In genomic region chr9:86352440-86353106, GRCh38 we compare ENCODE assay signal across 8 cellular contexts. TPM values are rescaled to one million over a fixed set of nuclear protein-coding genes. Genes with fewer than 3 reads are reported as not detected.
DNase-seq lines count a peak whose midpoint lies in the region; ATAC-seq, FAIRE-seq and TF ChIP-seq lines count a peak whose summit lies in the region.

No MANE protein-coding gene starts in this region.

- H3K9me3 ChIP-seq in Peyer's patch = no peaks in the 10 kb centered on the region
- no peaks in the 10 kb centered on the region for H3K9me3 ChIP-seq in endothelial cell of umbilical vein (replicated peaks; ENCODE audit: control insufficient read depth, insufficient read depth, low read length)
- H3K9me3 ChIP-seq in gastrocnemius medialis = no peaks in the 10 kb centered on the region

- intact Hi-C loops in endothelial cell of umbilical vein (cut with micrococcal nuclease) (loop anchor here (5.0 to 10.0 kb wide), 2 partner anchors 148 to 610 kb away; partner anchors contain the start of gene AGTPBP1), gastrocnemius medialis (cut with DNase I; ENCODE audit: low total_unique reads) (loop anchor here (10.0 kb wide), 1 partner anchor 408 kb away; the partner anchor contains the start of gene NAA35)

- H3K79me2 ChIP-seq in endothelial cell of umbilical vein (ENCODE audit: control insufficient read depth, insufficient read depth, low read length) = peaks cover 48% of the 10 kb centered on the region

- FAIRE-seq in GM19239 (lab: Jason Lieb, UNC) (peak; percentile 87), endothelial cell of umbilical vein (lab: Jason Lieb, UNC) (peak; percentile 78)

- no peaks in the 10 kb centered on the region for H3K9me1 ChIP-seq in endothelial cell of umbilical vein (replicated peaks; ENCODE audit: control insufficient read depth, extremely low read depth, insufficient read depth, low read length)

- CTCF ChIA-PET in endothelial cell of umbilical vein (lab: Charles Lee) = no interaction called here

- H3K27me3 ChIP-seq in Peyer's patch = no peaks in the 10 kb centered on the region
- H3K27me3 ChIP-seq in endothelial cell of umbilical vein (ENCODE audit: control insufficient read depth in 2 of 2, insufficient read depth in 2 of 2, low read length in 2 of 2) = no peaks in the 10 kb centered on the region
- H3K27me3 ChIP-seq in gastrocnemius medialis = no peaks in the 10 kb centered on the region

- no TSS peak for BruUV-seq in endothelial cell of umbilical vein (replicated peaks; lab: Mats Ljungman, UMichigan)

- no peak overlapping the region for H3K9ac ChIP-seq in endothelial cell of umbilical vein (replicated peaks; ENCODE audit: extremely low read depth, insufficient read depth, low read length)

- H3K4me2 ChIP-seq in endothelial cell of umbilical vein (ENCODE audit: insufficient read depth, low read length) = peak overlapping the region; percentile 94

- peaks cover 0 to 35% (median 14%) of the 10 kb centered on the region in 4 donors for H3K4me1 ChIP-seq in Peyer's patch
- H3K4me1 ChIP-seq in endothelial cell of umbilical vein (ENCODE audit: control insufficient read depth, extremely low read depth, insufficient read depth, low read length) = peaks cover 25% of the 10 kb centered on the region
- H3K4me1 ChIP-seq in gastrocnemius medialis = peaks cover 43% of the 10 kb centered on the region in 2 donors

- no peak overlapping the region for H2AFZ ChIP-seq in endothelial cell of umbilical vein (ENCODE audit: low read depth, low read length)

- dilution Hi-C loops in endothelial cell of umbilical vein (cut with MboI; ENCODE audit: extremely low pct_ligation_motif_present, low sequenced_read_pairs) = no loop called here

- H3K27ac ChIP-seq in Peyer's patch (peak overlapping the region in 3 of 4 donors; percentile 14 to 97 (median 14)), endothelial cell of umbilical vein (ENCODE audit: insufficient read depth, low read depth, low read length) (no peak overlapping the region), gastrocnemius medialis (peak overlapping the region; percentile 94 to 99 (median 96))

- H3K36me3 ChIP-seq in Peyer's patch = no peaks in the 10 kb centered on the region
- H3K36me3 ChIP-seq in endothelial cell of umbilical vein (ENCODE audit: control insufficient read depth in 2 of 2, extremely low read depth in 1 of 2, insufficient read depth in 2 of 2, low read length in 2 of 2) = no peaks in the 10 kb centered on the region
- no peaks in the 10 kb centered on the region for H3K36me3 ChIP-seq in gastrocnemius medialis

- H3K4me3 ChIP-seq in Peyer's patch = peak overlapping the region in 3 of 4 donors; percentile 10 to 98 (median 97)
- peak overlapping the region; percentile 9 to 86 (median 19) for H3K4me3 ChIP-seq in endothelial cell of umbilical vein (replicated peaks in 1 of 3; ENCODE audit: insufficient read depth in 1 of 3, low read depth in 1 of 3, low read length in 3 of 3)
- H3K4me3 ChIP-seq in gastrocnemius medialis = peak overlapping the region; percentile 84 to 99 (median 92)

- no peak for ATAC-seq in gastrocnemius medialis

- POLR2A ChIA-PET in endothelial cell of umbilical vein (lab: Charles Lee) = no interaction called here

- TF ChIP-seq POLR2A in Peyer's patch (IDR thresholded peaks at IDR 0.05) (no peak), endothelial cell of umbilical vein (IDR thresholded peaks at IDR 0.05; ENCODE audit: low read depth, low read length) (no peak), gastrocnemius medialis (IDR thresholded peaks at IDR 0.05) (no peak)

- in situ Hi-C loops in gastrocnemius medialis (cut with MboI; ENCODE audit: low sequenced_read_pairs in 4 of 4) = no loop called here

- TF ChIP-seq CTCF in Peyer's patch (IDR thresholded peaks at IDR 0.05) (no peak), endothelial cell of umbilical vein (IDR thresholded peaks at IDR 0.05; ENCODE audit: extremely low read depth in 1 of 2, insufficient read depth in 1 of 2, low read depth in 1 of 2, low read length in 2 of 2) (no peak), gastrocnemius medialis (IDR thresholded peaks at IDR 0.05 in 4 of 5, conservative IDR thresholded peaks at IDR 0.05 in 1 of 5) (no peak)

- DNase-seq in GM19239 (ENCODE audit: insufficient read length, low spot score) = no peak
- no peak for DNase-seq in Peyer's patch
- DNase-seq in endothelial cell of umbilical vein (ENCODE audit: low read depth, low spot score) = peak; percentile 53
- no peak for DNase-seq in gastrocnemius medialis
- DNase-seq in NCI-H82 treated with DMSO at 0.1 percent for 48 hours (lab: John Stamatoyannopoulos, UW; ENCODE audit: unreplicated experiment) = no peak
- DNase-seq in effector CD8-positive, alpha-beta T cell (lab: John Stamatoyannopoulos, UW) = no peak
- no peak for DNase-seq in LoVo (ENCODE audit: low spot score)
- DNase-seq in stimulated activated CD4-positive, alpha-beta T cell treated with anti-CD3 and anti-CD28 coated beads, Interleukin-1b, Interleukin-23, amount 100 ng/mL, for 48 hours = no peak

- no peaks in the 10 kb centered on the region for H4K20me1 ChIP-seq in endothelial cell of umbilical vein (replicated peaks; ENCODE audit: control insufficient read depth, extremely low read depth, insufficient read depth, low read length)

TF ChIP-seq in endothelial cell of umbilical vein, 7 proteins besides CTCF, POLR2A, EP300 and RAD21:
- TF ChIP-seq POLR2AphosphoS5 (IDR thresholded peaks at IDR 0.05; ENCODE audit: insufficient read depth, low read depth, low read length) = no peak
- no peak for TF ChIP-seq MAX (IDR thresholded peaks at IDR 0.05; ENCODE audit: insufficient read depth, insufficient read length)
- TF ChIP-seq FOS (IDR thresholded peaks at IDR 0.05; ENCODE audit: borderline replicate concordance, insufficient read depth, low read length) = no peak
- TF ChIP-seq EZH2 (IDR thresholded peaks at IDR 0.05; ENCODE audit: borderline replicate concordance, low read depth, low read length, severe bottlenecking) = no peak
- TF ChIP-seq MYC (IDR thresholded peaks at IDR 0.05; ENCODE audit: low read depth, low read length) = no peak

RNA-seq across cellular contexts. Expression of gene TUT7, which starts 1.6 kb away (rescaled TPM):
- total RNA-seq in Peyer's patch = 10 to 100 TPM; 36.8 to 99.9 (median 50.4) TPM
- 16.7 and 19.0 TPM in 2 replicates for total RNA-seq in endothelial cell of umbilical vein
- 2.8 and 5.1 TPM in 2 replicates for polyA plus RNA-seq in endothelial cell of umbilical vein
- 8.2 and 8.6 TPM in 2 replicates for polyA plus RNA-seq in endothelial cell of umbilical vein (2011; cell fraction: cytosol; rRNA removed)
- polyA plus RNA-seq in endothelial cell of umbilical vein (2011; cell fraction: nucleus; rRNA removed) = 28.3 and 36.8 TPM in 2 replicates
- 19.5 and 22.4 TPM in 2 replicates for polyA plus RNA-seq in endothelial cell of umbilical vein (2012)
- polyA minus RNA-seq in endothelial cell of umbilical vein = 10.0 and 12.1 TPM in 2 replicates
- polyA minus RNA-seq in endothelial cell of umbilical vein (2011; cell fraction: cytosol; rRNA and poly(A)+ RNA removed) = 11.7 TPM
- 47.5 and 68.9 TPM in 2 replicates for polyA minus RNA-seq in endothelial cell of umbilical vein (2011; cell fraction: nucleus; rRNA and poly(A)+ RNA removed)
- 10 to 100 TPM; 15.4 to 89.1 (median 38.6) TPM for total RNA-seq in gastrocnemius medialis

Comparison
In these comparisons a context has a peak if more than half of its experiments do, and no peak if none do; other contexts are left out.
1. H3K4me3 ChIP-seq: peak in every context shown above with its lines; median percentile 97 in Peyer's patch; 92 in gastrocnemius medialis; 19 in endothelial cell of umbilical vein.